1 cellular context compared by ENCODE assay signal in the genomic region with DNA sequence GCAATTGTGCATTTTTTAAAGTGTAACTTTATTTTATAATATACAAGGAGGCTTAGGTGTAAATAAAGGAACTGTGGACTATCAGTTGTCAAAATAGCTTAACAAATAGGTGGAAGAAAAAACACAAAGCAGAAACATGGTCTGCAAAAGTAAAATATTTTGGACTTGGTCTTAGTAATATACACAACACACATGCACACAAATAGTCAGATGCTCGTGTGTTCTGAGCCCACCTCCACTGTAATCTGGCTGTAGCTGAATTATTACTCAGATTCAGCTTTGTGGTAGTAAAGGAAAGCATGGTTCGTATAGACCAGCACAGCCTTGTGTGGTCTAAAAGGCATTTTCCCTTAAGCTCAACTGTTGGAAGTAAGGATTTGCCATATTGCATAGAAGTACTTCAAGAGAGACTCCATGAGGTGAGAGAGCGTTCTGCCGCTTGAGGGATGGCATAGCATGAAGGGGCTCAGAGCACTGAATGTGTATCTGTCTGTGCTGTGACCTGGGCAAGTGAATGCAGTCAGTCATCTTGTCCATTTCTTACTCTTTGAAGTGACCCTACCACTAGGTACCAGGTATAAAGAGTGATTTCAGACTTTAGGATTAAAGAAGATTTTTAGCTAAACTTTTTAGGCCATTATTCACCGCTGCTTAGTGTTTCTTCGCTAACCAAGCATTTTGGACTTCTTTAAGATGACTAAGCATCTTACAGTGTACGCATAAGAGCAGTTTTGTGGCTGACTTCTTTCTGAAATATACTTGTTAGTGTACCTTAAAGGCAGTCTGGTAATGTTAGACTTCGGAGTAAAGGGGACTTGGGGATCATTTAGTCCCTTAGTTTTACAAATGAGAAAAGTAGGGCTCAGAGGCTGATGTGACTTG.
A peak's percentile ranks its signal among the peaks of the same experiment; 100 is the strongest.
TF ChIP-seq lines count a peak whose summit lies in the region.

No MANE protein-coding gene starts in this region.

TF ChIP-seq in SK-N-SH treated with all-trans-retinoic acid at 6 μM for 48 hours, 23 proteins besides CTCF, POLR2A, EP300 and RAD21 (continued from another document):
- TF ChIP-seq ARNTL (CRISPR knock-in tag; IDR thresholded peaks at IDR 0.05; ENCODE audit: borderline replicate concordance, low read depth) (no peak), ZNF565 (CRISPR knock-in tag; conservative IDR thresholded peaks at IDR 0.05; ENCODE audit: low read depth) (no peak), ZC3H10 (CRISPR knock-in tag; IDR thresholded peaks at IDR 0.05) (peak; percentile 32; the same call in 1 of the 2 replicates), OSR1 (CRISPR knock-in tag; IDR thresholded peaks at IDR 0.05) (no peak), RARB (CRISPR knock-in tag; IDR thresholded peaks at IDR 0.05) (0 out of 2 replicates have a peak, but pooled peaks have one; percentile 14), ISL1 (CRISPR knock-in tag; IDR thresholded peaks at IDR 0.05) (no peak), ZFP3 (CRISPR knock-in tag; IDR thresholded peaks at IDR 0.05) (no peak), ZNF70 (CRISPR knock-in tag; IDR thresholded peaks at IDR 0.05) (no peak), ESRRG (CRISPR knock-in tag; IDR thresholded peaks at IDR 0.05) (no peak), BACH2 (CRISPR knock-in tag; IDR thresholded peaks at IDR 0.05; ENCODE audit: borderline replicate concordance) (no peak), CSDC2 (CRISPR knock-in tag; IDR thresholded peaks at IDR 0.05) (0 out of 2 replicates have a peak, but pooled peaks have one; percentile 48), GLIS3 (CRISPR knock-in tag; IDR thresholded peaks at IDR 0.05) (no peak), ZFP30 (CRISPR knock-in tag; IDR thresholded peaks at IDR 0.05) (no peak), ZNF8 (CRISPR knock-in tag; IDR thresholded peaks at IDR 0.05) (no peak; the same call in 1 of the 2 replicates), PPARA (CRISPR knock-in tag; IDR thresholded peaks at IDR 0.05; ENCODE audit: borderline replicate concordance) (no peak), TCF4 (CRISPR knock-in tag; IDR thresholded peaks at IDR 0.05; ENCODE audit: borderline replicate concordance) (no peak)
- TF ChIP-seq, protein P1, sequence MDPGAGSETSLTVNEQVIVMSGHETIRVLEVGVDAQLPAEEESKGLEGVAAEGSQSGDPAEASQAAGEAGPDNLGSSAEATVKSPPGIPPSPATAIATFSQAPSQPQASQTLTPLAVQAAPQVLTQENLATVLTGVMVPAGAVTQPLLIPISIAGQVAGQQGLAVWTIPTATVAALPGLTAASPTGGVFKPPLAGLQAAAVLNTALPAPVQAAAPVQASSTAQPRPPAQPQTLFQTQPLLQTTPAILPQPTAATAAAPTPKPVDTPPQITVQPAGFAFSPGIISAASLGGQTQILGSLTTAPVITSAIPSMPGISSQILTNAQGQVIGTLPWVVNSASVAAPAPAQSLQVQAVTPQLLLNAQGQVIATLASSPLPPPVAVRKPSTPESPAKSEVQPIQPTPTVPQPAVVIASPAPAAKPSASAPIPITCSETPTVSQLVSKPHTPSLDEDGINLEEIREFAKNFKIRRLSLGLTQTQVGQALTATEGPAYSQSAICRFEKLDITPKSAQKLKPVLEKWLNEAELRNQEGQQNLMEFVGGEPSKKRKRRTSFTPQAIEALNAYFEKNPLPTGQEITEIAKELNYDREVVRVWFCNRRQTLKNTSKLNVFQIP (CRISPR knock-in tag; IDR thresholded peaks at IDR 0.05; ENCODE audit: borderline replicate concordance, low read depth): no peak
- TF ChIP-seq, protein P2, sequence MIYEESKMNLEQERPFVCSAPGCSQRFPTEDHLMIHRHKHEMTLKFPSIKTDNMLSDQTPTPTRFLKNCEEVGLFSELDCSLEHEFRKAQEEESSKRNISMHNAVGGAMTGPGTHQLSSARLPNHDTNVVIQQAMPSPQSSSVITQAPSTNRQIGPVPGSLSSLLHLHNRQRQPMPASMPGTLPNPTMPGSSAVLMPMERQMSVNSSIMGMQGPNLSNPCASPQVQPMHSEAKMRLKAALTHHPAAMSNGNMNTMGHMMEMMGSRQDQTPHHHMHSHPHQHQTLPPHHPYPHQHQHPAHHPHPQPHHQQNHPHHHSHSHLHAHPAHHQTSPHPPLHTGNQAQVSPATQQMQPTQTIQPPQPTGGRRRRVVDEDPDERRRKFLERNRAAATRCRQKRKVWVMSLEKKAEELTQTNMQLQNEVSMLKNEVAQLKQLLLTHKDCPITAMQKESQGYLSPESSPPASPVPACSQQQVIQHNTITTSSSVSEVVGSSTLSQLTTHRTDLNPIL (CRISPR knock-in tag; IDR thresholded peaks at IDR 0.05; ENCODE audit: low read depth): peak; percentile 35; the same call in 1 of the 2 replicates
- TF ChIP-seq, protein P3, sequence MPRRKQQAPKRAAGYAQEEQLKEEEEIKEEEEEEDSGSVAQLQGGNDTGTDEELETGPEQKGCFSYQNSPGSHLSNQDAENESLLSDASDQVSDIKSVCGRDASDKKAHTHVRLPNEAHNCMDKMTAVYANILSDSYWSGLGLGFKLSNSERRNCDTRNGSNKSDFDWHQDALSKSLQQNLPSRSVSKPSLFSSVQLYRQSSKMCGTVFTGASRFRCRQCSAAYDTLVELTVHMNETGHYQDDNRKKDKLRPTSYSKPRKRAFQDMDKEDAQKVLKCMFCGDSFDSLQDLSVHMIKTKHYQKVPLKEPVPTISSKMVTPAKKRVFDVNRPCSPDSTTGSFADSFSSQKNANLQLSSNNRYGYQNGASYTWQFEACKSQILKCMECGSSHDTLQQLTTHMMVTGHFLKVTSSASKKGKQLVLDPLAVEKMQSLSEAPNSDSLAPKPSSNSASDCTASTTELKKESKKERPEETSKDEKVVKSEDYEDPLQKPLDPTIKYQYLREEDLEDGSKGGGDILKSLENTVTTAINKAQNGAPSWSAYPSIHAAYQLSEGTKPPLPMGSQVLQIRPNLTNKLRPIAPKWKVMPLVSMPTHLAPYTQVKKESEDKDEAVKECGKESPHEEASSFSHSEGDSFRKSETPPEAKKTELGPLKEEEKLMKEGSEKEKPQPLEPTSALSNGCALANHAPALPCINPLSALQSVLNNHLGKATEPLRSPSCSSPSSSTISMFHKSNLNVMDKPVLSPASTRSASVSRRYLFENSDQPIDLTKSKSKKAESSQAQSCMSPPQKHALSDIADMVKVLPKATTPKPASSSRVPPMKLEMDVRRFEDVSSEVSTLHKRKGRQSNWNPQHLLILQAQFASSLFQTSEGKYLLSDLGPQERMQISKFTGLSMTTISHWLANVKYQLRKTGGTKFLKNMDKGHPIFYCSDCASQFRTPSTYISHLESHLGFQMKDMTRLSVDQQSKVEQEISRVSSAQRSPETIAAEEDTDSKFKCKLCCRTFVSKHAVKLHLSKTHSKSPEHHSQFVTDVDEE (CRISPR knock-in tag; IDR thresholded peaks at IDR 0.05): no peak
- TF ChIP-seq, protein P4, sequence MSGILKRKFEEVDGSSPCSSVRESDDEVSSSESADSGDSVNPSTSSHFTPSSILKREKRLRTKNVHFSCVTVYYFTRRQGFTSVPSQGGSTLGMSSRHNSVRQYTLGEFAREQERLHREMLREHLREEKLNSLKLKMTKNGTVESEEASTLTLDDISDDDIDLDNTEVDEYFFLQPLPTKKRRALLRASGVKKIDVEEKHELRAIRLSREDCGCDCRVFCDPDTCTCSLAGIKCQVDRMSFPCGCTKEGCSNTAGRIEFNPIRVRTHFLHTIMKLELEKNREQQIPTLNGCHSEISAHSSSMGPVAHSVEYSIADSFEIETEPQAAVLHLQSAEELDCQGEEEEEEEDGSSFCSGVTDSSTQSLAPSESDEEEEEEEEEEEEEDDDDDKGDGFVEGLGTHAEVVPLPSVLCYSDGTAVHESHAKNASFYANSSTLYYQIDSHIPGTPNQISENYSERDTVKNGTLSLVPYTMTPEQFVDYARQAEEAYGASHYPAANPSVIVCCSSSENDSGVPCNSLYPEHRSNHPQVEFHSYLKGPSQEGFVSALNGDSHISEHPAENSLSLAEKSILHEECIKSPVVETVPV (CRISPR knock-in tag; IDR thresholded peaks at IDR 0.05): peak; percentile 18; the same call in 1 of the 2 replicates
- TF ChIP-seq, protein P5, sequence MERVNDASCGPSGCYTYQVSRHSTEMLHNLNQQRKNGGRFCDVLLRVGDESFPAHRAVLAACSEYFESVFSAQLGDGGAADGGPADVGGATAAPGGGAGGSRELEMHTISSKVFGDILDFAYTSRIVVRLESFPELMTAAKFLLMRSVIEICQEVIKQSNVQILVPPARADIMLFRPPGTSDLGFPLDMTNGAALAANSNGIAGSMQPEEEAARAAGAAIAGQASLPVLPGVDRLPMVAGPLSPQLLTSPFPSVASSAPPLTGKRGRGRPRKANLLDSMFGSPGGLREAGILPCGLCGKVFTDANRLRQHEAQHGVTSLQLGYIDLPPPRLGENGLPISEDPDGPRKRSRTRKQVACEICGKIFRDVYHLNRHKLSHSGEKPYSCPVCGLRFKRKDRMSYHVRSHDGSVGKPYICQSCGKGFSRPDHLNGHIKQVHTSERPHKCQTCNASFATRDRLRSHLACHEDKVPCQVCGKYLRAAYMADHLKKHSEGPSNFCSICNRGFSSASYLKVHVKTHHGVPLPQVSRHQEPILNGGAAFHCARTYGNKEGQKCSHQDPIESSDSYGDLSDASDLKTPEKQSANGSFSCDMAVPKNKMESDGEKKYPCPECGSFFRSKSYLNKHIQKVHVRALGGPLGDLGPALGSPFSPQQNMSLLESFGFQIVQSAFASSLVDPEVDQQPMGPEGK (CRISPR knock-in tag; IDR thresholded peaks at IDR 0.05; ENCODE audit: borderline replicate concordance): no peak
